ENCODE assay signal across 17 cellular contexts in the genomic region with DNA sequence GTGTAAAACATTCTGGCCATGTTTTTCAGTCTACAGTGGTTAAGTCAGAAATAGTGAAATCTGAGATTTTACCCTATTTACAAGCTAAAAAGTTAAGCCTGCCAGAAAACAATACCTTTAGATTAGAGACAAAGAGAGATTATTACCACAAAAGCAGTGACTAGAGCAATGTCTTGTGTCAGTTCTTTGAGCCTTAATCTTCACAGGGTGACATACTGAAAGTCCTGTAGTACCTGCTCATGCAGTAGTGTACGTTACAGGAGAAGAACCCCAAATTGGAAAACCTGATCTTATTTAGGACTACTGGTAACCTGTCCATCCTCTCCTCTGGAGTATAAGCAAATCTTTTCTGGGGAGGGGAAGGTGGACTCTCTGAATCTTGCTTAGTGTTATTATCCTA. TPM values are rescaled to one million over a fixed set of nuclear protein-coding genes. Genes with fewer than 3 reads are reported as not detected.
A peak's percentile ranks its signal among the peaks of the same experiment; 100 is the strongest.
DNase-seq lines count a peak whose midpoint lies in the region; ATAC-seq, FAIRE-seq and TF ChIP-seq lines count a peak whose summit lies in the region.
"Had no signal": no experiment of that assay in that cellular context is flagged by ENCODE, and none has a peak within 500 bp of the region (broad histone marks: within the 10 kb centered on the region; RNA-seq: fewer than 3 reads in every experiment).

No MANE protein-coding gene starts in this region.

- H3K9ac ChIP-seq in HepG2 (ENCODE audit: insufficient read depth, low read depth, low read length) (no peak overlapping the region), iPS-20b (ENCODE audit: low read depth, low read length) (no peak overlapping the region)

- no peaks in the 10 kb centered on the region for H3K9me2 ChIP-seq in PC-9 (ENCODE audit: insufficient read depth)

- H3K36me3 ChIP-seq in HepG2 (replicated peaks in 1 of 2; ENCODE audit: control insufficient read depth in 1 of 2, insufficient read depth in 2 of 2, low read length in 2 of 2): no peaks in the 10 kb centered on the region; a peak in 1 of 5 replicates
- H3K36me3 ChIP-seq in right lobe of liver: no peaks in the 10 kb centered on the region
- H3K36me3 ChIP-seq in PC-9 (ENCODE audit: low read depth): peaks cover 8% of the 10 kb centered on the region
- H3K36me3 ChIP-seq in iPS-20b (ENCODE audit: insufficient read depth, low read depth, low read length): peaks cover 8% of the 10 kb centered on the region; the same call in 1 of the 2 replicates
- no peaks in the 10 kb centered on the region for H3K36me3 ChIP-seq in H7 (replicated peaks; ENCODE audit: control insufficient read depth, insufficient read depth, low read length)
- H3K36me3 ChIP-seq: adrenal gland had no signal

- no peak for TF ChIP-seq EP300 in HepG2 (IDR thresholded peaks at IDR 0.05; ENCODE audit: low read depth in 2 of 2, low read length in 2 of 2)
- no peak for TF ChIP-seq EP300 in HepG2 (CRISPR knock-in tag; IDR thresholded peaks at IDR 0.05; ENCODE audit: borderline replicate concordance)

- CTCF ChIA-PET in HepG2 (lab: Yijun Ruan, JAX; ENCODE audit: low intra/inter-chr PET ratio, low total read pairs) (no interaction called here), PC-9 (lab: Charles Lee) (no interaction called here)

- POLR2A ChIA-PET in HepG2 (lab: Yijun Ruan, JAX) (no interaction called here), PC-9 (lab: Charles Lee; ENCODE audit: unreplicated experiment) (no interaction called here)

- peaks cover 72% of the 10 kb centered on the region for H3K79me2 ChIP-seq in HepG2 (ENCODE audit: insufficient read depth, low read length)
- H3K79me2 ChIP-seq in PC-9 (ENCODE audit: low read depth): peaks cover 92% of the 10 kb centered on the region

- 100% methylated on average over 1 of the region's 1 CpG for WGBS in HepG2 (ENCODE audit: low lambda C conversion rate)
- 100% methylated on average over 1 of the region's 1 CpG for WGBS in right lobe of liver (ENCODE audit: insufficient coverage, low coverage, low lambda C conversion rate, missing lambda C conversion rate)

- peaks cover 30% of the 10 kb centered on the region for H3K36me3 Mint-ChIP-seq in type B pancreatic cell

- H3K4me2 ChIP-seq in HepG2 (ENCODE audit: low read depth, low read length) (no peak overlapping the region), PC-9 (no peak overlapping the region)

- no peak for ATAC-seq in HepG2
- ATAC-seq in right lobe of liver: no peak
- ATAC-seq: left colon had no signal

- H3K9me3 ChIP-seq in HepG2 (ENCODE audit: low read length) (no peaks in the 10 kb centered on the region), right lobe of liver (no peaks in the 10 kb centered on the region), PC-9 (ENCODE audit: insufficient read depth, low read depth) (no peaks in the 10 kb centered on the region), iPS-20b (ENCODE audit: insufficient read depth, low read depth, low read length) (peaks cover 6% of the 10 kb centered on the region; the same call in 1 of the 2 replicates)
- H3K9me3 ChIP-seq: adrenal gland had no signal

- in situ Hi-C loops in HepG2 (cut with HindIII; ENCODE audit: extremely low pct_ligation_motif_present, low pct_unique_long_range_greater_than_20kb): no loop called here

- TF ChIP-seq RAD21 in HepG2 (CRISPR knock-in tag; IDR thresholded peaks at IDR 0.05): no peak

- BruUV-seq in HepG2 (replicated peaks; lab: Mats Ljungman, UMichigan): no TSS peak
- no TSS peak for BruUV-seq in PC-9 (replicated peaks; lab: Mats Ljungman, UMichigan)

- H3F3A ChIP-seq in PC-9 (ENCODE audit: insufficient read depth, low read depth): 0 out of 2 replicates have a peak, but pooled peaks cover 7% of the 10 kb centered on the region

- H3K27me3 ChIP-seq in HepG2 (ENCODE audit: control insufficient read depth in 1 of 2, insufficient read depth in 2 of 2, low read length in 2 of 2) (no peaks in the 10 kb centered on the region), right lobe of liver (no peaks in the 10 kb centered on the region), PC-9 (ENCODE audit: insufficient read depth, low read depth) (no peaks in the 10 kb centered on the region), iPS-20b (ENCODE audit: insufficient read depth, low read length) (no peaks in the 10 kb centered on the region), H7 (ENCODE audit: control insufficient read depth, insufficient read depth, low read length) (no peaks in the 10 kb centered on the region)
- H3K27me3 ChIP-seq: adrenal gland had no signal

- TF ChIP-seq CTCF in HepG2 (CRISPR knock-in tag; IDR thresholded peaks at IDR 0.05): no peak
- TF ChIP-seq CTCF in right lobe of liver (IDR thresholded peaks at IDR 0.05): no peak
- no peak for TF ChIP-seq CTCF in PC-9 (conservative IDR thresholded peaks at IDR 0.05)
- no peak for TF ChIP-seq CTCF in type B pancreatic cell (conservative IDR thresholded peaks at IDR 0.05)

- TF ChIP-seq POLR2A in HepG2 (IDR thresholded peaks at IDR 0.05; ENCODE audit: insufficient read depth in 1 of 2, low read depth in 2 of 2, low read length in 2 of 2) (no peak), right lobe of liver (IDR thresholded peaks at IDR 0.05) (no peak)

- H3K4me1 ChIP-seq in HepG2 (ENCODE audit: insufficient read depth, low read length) (peaks cover 19% of the 10 kb centered on the region), right lobe of liver (peaks cover 0 to 32% (median 9%) of the 10 kb centered on the region in 4 donors), PC-9 (replicated peaks; ENCODE audit: insufficient read depth) (peaks cover 14% of the 10 kb centered on the region), iPS-20b (ENCODE audit: insufficient read depth, low read length) (peaks cover 24% of the 10 kb centered on the region)
- H3K4me1 ChIP-seq: adrenal gland had no signal

- peak overlapping the region; percentile 48 for H3K27ac Mint-ChIP-seq in type B pancreatic cell

- peaks cover 37% of the 10 kb centered on the region for H3K4me1 Mint-ChIP-seq in type B pancreatic cell (ENCODE audit: unreplicated experiment)

- FAIRE-seq in HepG2 (lab: Jason Lieb, UNC): no peak
- FAIRE-seq: bronchial epithelial cell had no signal

- peak overlapping the region; percentile 8 for H3K27ac ChIP-seq in HepG2 (ENCODE audit: extremely low read length, insufficient read depth, low read length)
- no peak overlapping the region for H3K27ac ChIP-seq in right lobe of liver
- peak overlapping the region; percentile 58 for H3K27ac ChIP-seq in PC-9
- no peak overlapping the region for H3K27ac ChIP-seq in iPS-20b (ENCODE audit: low read length)
- H3K27ac ChIP-seq: adrenal gland had no signal

- DNase-seq in HepG2 (ENCODE audit: low spot score): no peak
- no peak for DNase-seq in right lobe of liver
- no peak for DNase-seq in PC-9
- no peak for DNase-seq in type B pancreatic cell (ENCODE audit: extremely low spot score, unreplicated experiment)
- no peak for DNase-seq in H7
- DNase-seq in cerebellar nuclear complex (lab: John Stamatoyannopoulos, UW): no peak
- DNase-seq in NCI-H226: no peak
- DNase-seq: activated CD4-positive, CD25-positive, alpha-beta regulatory T cell; adrenal gland; foreskin melanocyte; left colon; NCI-H1417; NCI-H526; retina; Right ventricle myocardium superior had no signal

- H2AFZ ChIP-seq in HepG2 (ENCODE audit: low read length): no peak overlapping the region
- H2AFZ ChIP-seq in PC-9: no peak overlapping the region

- H4K20me1 ChIP-seq in HepG2 (ENCODE audit: insufficient read depth, low read length) (peaks cover 10% of the 10 kb centered on the region; the same call in 1 of the 2 replicates), PC-9 (ENCODE audit: insufficient read depth) (peaks cover 29% of the 10 kb centered on the region)

- H3K4me3 ChIP-seq in HepG2 (replicated peaks in 1 of 3; ENCODE audit: insufficient read depth in 1 of 3, low read depth in 2 of 3, low read length in 3 of 3) (no peak overlapping the region), right lobe of liver (no peak overlapping the region), PC-9 (no peak overlapping the region), iPS-20b (ENCODE audit: low read length) (0 out of 2 replicates have a peak overlapping the region, but pooled peaks have one; percentile 14), H7 (ENCODE audit: insufficient read depth, low read depth, low read length) (no peak overlapping the region)
- H3K4me3 ChIP-seq: adrenal gland had no signal

- H3K9me3 Mint-ChIP-seq in type B pancreatic cell: peaks cover 18% of the 10 kb centered on the region

- H3K4me3 Mint-ChIP-seq in type B pancreatic cell: no peak overlapping the region

- intact Hi-C loops in HepG2 (cut with micrococcal nuclease; ENCODE audit: unreplicated experiment): loop anchor here (5.0 kb wide), 1 partner anchor 55 kb away; the partner anchor contains the start of gene ERBIN
- intact Hi-C loops in right lobe of liver (cut with DNase I): no loop called here
- intact Hi-C loops in PC-9 (cut with micrococcal nuclease; ENCODE audit: unreplicated experiment): no loop called here

- no peaks in the 10 kb centered on the region for H3K27me3 Mint-ChIP-seq in type B pancreatic cell

RNA-seq across cellular contexts. Expression of gene ERBIN, which starts 55.6 kb away (rescaled TPM):
- 41.7 and 54.8 TPM in 2 replicates for total RNA-seq in HepG2 (2016; rRNA removed; fragmentation: Illumina TruSeq; extraction: Trizol)
- total RNA-seq in HepG2 (2016; cell fraction: cytosol; rRNA removed; fragmentation: Illumina TruSeq; extraction: Trizol; ENCODE audit: low read depth): 16.6 and 24.6 TPM in 2 replicates
- total RNA-seq in HepG2 (2016; cell fraction: insoluble cytoplasmic fraction; rRNA removed; fragmentation: Illumina TruSeq; extraction: Trizol): 37.9 and 53.8 TPM in 2 replicates
- 23.2 and 27.1 TPM in 2 replicates for total RNA-seq in HepG2 (2016; cell fraction: membrane; rRNA removed; fragmentation: Illumina TruSeq; extraction: Trizol)
- 62.6 and 65.3 TPM in 2 replicates for total RNA-seq in HepG2 (2016; cell fraction: nucleus; rRNA removed; fragmentation: Illumina TruSeq; extraction: Trizol)
- 12.5 and 14.4 TPM in 2 replicates for polyA plus RNA-seq in HepG2 (2011; rRNA removed)
- 4.9 and 8.6 TPM in 2 replicates for polyA plus RNA-seq in HepG2 (2011; cell fraction: cytosol; rRNA removed)
- polyA plus RNA-seq in HepG2 (2011; cell fraction: nucleus; rRNA removed): 10.5 and 10.8 TPM in 2 replicates
- polyA plus RNA-seq in HepG2 (2012): 14.1 and 14.9 TPM in 2 replicates
- polyA plus RNA-seq in HepG2 (2016; cell fraction: cytosol; fragmentation: Illumina TruSeq; extraction: Trizol; ENCODE audit: low read depth): 0.44 and 0.64 TPM in 2 replicates
- 29.5 and 36.4 TPM in 2 replicates for polyA plus RNA-seq in HepG2 (2016; cell fraction: insoluble cytoplasmic fraction; fragmentation: Illumina TruSeq; extraction: Trizol; ENCODE audit: low read depth)
- 3.4 and 3.9 TPM in 2 replicates for polyA plus RNA-seq in HepG2 (2016; cell fraction: membrane; fragmentation: Illumina TruSeq; extraction: Trizol; ENCODE audit: low read depth)
- polyA plus RNA-seq in HepG2 (2016; cell fraction: nucleus; fragmentation: Illumina TruSeq; extraction: Trizol; ENCODE audit: insufficient read depth, low read depth): 40.0 and 43.6 TPM in 2 replicates
- 12.0 and 26.9 TPM in 2 replicates for polyA minus RNA-seq in HepG2 (2011; rRNA and poly(A)+ RNA removed; ENCODE audit: low replicate concordance)
- polyA minus RNA-seq in HepG2 (2011; cell fraction: cytosol; rRNA and poly(A)+ RNA removed): 28.1 and 38.4 TPM in 2 replicates
- 140 and 160 TPM in 2 replicates for polyA minus RNA-seq in HepG2 (2011; cell fraction: nucleus; rRNA and poly(A)+ RNA removed)
- 10 to 100 TPM; 31.0 to 45.3 (median 32.8) TPM for total RNA-seq in right lobe of liver
- total RNA-seq in PC-9 (2021): 112 and 143 TPM in 2 replicates
- total RNA-seq in type B pancreatic cell (ENCODE audit: low replicate concordance): 57.5 and 60.2 TPM in 2 replicates
- 17.6 and 22.6 TPM in 2 replicates for total RNA-seq in H7 (2014; rRNA removed; shearing (Covaris generic))

Comparison
In these comparisons a context has a peak if more than half of its experiments do, and no peak if none do; other contexts are left out.
1. H3K27ac ChIP-seq: peak in HepG2 (single experiment) and PC-9 (single experiment); none in right lobe of liver (0 of 3) and iPS-20b (single experiment).